In the genomic region with DNA sequence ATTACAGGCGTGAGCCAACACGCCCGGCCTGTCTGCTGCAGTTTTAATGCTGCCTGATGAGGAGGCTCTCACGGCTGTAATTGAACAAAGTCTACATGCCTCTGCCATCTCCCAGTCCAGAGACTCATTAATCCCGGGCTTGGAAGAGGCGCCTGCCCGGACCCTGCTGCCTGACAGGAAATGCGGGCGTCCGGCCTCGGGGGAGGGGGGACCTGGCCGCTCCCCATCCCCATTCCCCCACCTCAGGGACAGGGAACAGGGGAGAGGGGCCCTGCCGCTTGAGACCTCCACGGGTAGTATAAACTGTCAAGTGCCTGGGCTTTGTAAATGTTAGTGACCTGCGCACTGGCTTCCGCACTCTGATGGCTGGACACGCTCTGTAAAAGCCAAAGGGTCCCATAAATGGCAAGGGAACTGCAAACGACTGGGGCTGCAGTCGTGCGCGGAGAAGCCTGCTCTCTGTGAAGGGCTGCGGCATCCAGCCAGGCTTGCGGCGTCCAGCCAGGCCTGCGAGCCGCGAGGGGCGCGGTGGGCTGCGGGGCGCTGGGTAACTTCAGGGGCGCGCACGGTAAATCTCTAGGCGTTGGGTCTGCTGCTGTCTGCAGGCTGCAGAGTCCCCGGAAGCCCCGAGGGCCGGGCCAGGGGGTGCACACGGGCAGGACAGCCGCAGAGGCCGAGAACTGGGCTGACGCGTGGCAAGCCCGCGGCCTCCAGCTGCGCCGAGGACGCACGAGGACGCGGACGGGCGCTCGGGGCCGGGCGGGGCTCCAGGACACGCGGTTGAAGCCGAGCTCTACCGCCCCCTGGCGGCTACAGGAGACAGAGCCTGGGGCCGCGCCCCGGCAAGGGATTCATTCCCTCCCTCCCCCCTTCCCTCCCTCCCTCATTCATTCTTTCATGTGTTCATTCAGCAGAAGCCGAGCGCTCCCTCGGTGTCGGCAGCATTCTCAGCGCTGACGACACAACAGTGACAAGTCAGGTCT, we compare ENCODE assay signal across 7 cellular contexts.
DNase-seq lines count a peak whose midpoint lies in the region; ATAC-seq and TF ChIP-seq lines count a peak whose summit lies in the region.
"Not testable (repeated sequence)": the region's sequence is repeated elsewhere in the genome, so short reads cannot be mapped to it uniquely, and the experiment has no call there.

No MANE protein-coding gene starts in this region.

- H3K4me1 Mint-ChIP-seq in activated CD4-positive, alpha-beta T cell treated with anti-CD3 and anti-CD28 coated beads for 36 hours; osteocyte (ENCODE audit: unreplicated experiment): not testable (repeated sequence)

- CTCF ChIA-PET in HCT116 (lab: Charles Lee); activated CD4-positive, alpha-beta T cell treated with anti-CD3 and anti-CD28 coated beads for 36 hours (lab: Charles Lee): not testable (repeated sequence)

- not testable (repeated sequence) for H3K9me3 ChIP-seq in HCT116 (ENCODE audit: control insufficient read depth in 1 of 2, insufficient read depth in 1 of 2, low read depth in 1 of 2, low read length in 2 of 2)

- H3K27me3 Mint-ChIP-seq in activated CD4-positive, alpha-beta T cell treated with anti-CD3 and anti-CD28 coated beads for 36 hours; osteocyte (ENCODE audit: unreplicated experiment): not testable (repeated sequence)

- H3K4me3 ChIP-seq in HCT116 (replicated peaks in 1 of 2; ENCODE audit: low read depth in 1 of 2, low read length in 2 of 2) = not testable (repeated sequence)

- not testable (repeated sequence) for H3K9ac ChIP-seq in HCT116 (ENCODE audit: low read length)

- H3K27me3 ChIP-seq in HCT116 (ENCODE audit: insufficient read depth, low read length) = not testable (repeated sequence)

- not testable (repeated sequence) for BruUV-seq in HCT116 (replicated peaks; lab: Mats Ljungman, UMichigan)

- H3K4me1 ChIP-seq in HCT116 (ENCODE audit: control insufficient read depth in 1 of 2, insufficient read depth in 2 of 2, low read length in 2 of 2) = not testable (repeated sequence)

- H3K4me3 Mint-ChIP-seq in activated CD4-positive, alpha-beta T cell treated with anti-CD3 and anti-CD28 coated beads for 36 hours; osteocyte (ENCODE audit: unreplicated experiment): not testable (repeated sequence)

- H4K20me1 ChIP-seq in HCT116 (ENCODE audit: insufficient read depth) = not testable (repeated sequence)

- not testable (repeated sequence) for H3K36me3 Mint-ChIP-seq in activated CD4-positive, alpha-beta T cell treated with anti-CD3 and anti-CD28 coated beads for 36 hours (ENCODE audit: low read depth); osteocyte (ENCODE audit: unreplicated experiment)

- H3K27ac Mint-ChIP-seq in activated CD4-positive, alpha-beta T cell treated with anti-CD3 and anti-CD28 coated beads for 36 hours; osteocyte (ENCODE audit: unreplicated experiment): not testable (repeated sequence)

- not testable (repeated sequence) for TF ChIP-seq CTCF in HCT116 (IDR thresholded peaks at IDR 0.05 in 2 of 3, conservative IDR thresholded peaks at IDR 0.05 in 1 of 3; ENCODE audit: borderline replicate concordance in 1 of 3, insufficient read depth in 1 of 3, low read depth in 2 of 3, low read length in 2 of 3); osteocyte (IDR thresholded peaks at IDR 0.05)

- not testable (repeated sequence) for H3K36me3 ChIP-seq in HCT116 (ENCODE audit: control insufficient read depth in 1 of 2, insufficient read depth in 2 of 2, low read length in 2 of 2)

- RAD21 ChIA-PET in HCT116 (lab: Charles Lee; ENCODE audit: low non-redundant PET in 1 of 2, low total read pairs in 2 of 2, uncharacterized antibody in 2 of 2, unreplicated experiment in 2 of 2) = not testable (repeated sequence)

- H3K79me2 ChIP-seq in HCT116 (ENCODE audit: insufficient read depth, low read length) = not testable (repeated sequence)

- ATAC-seq in GM18505 (IDR thresholded peaks at IDR 0.05; ENCODE audit: unreplicated experiment) (peak; percentile 73), HCT116 (peak; percentile 92), HG03442 (IDR thresholded peaks at IDR 0.05; ENCODE audit: unreplicated experiment) (peak; percentile 52), esophagus mucosa (peak; percentile 86), left colon (peak; percentile 83)
- peak; percentile 97 for ATAC-seq in activated CD4-positive, alpha-beta T cell treated with anti-CD3 and anti-CD28 coated beads for 36 hours

- not testable (repeated sequence) for H2AFZ ChIP-seq in HCT116 (ENCODE audit: low read depth, low read length, poor library complexity, severe bottlenecking)

- H3K4me2 ChIP-seq in HCT116 (ENCODE audit: low read length) = not testable (repeated sequence)

- not testable (repeated sequence) for H3K9me2 ChIP-seq in HCT116 (ENCODE audit: insufficient read depth)

- not testable (repeated sequence) for H3K27ac ChIP-seq in HCT116 (ENCODE audit: low read depth, low read length)

- TF ChIP-seq RAD21 in HCT116 (IDR thresholded peaks at IDR 0.05; ENCODE audit: low read depth) = not testable (repeated sequence)

- DNase-seq in HCT116 (ENCODE audit: low read depth, low spot score); activated CD4-positive, alpha-beta T cell treated with anti-CD3 and anti-CD28 coated beads for 36 hours; left colon: not testable (repeated sequence)
- DNase-seq in osteocyte (ENCODE audit: extremely low spot score, unreplicated experiment) = peak; percentile 84

- POLR2A ChIA-PET in HCT116 (lab: Charles Lee); activated CD4-positive, alpha-beta T cell treated with anti-CD3 and anti-CD28 coated beads for 36 hours (lab: Charles Lee): not testable (repeated sequence)

- TF ChIP-seq POLR2A in GM18505 (IDR thresholded peaks at IDR 0.05; ENCODE audit: borderline replicate concordance, extremely low read depth, insufficient read depth, insufficient read length); HCT116 (IDR thresholded peaks at IDR 0.05; ENCODE audit: borderline replicate concordance, extremely low read depth, insufficient read depth, insufficient read length): not testable (repeated sequence)

- intact Hi-C loops in HCT116 (cut with micrococcal nuclease); activated CD4-positive, alpha-beta T cell treated with anti-CD3 and anti-CD28 coated beads for 36 hours (cut with DNase I, micrococcal nuclease); left colon (cut with DNase I, micrococcal nuclease): not testable (repeated sequence)

- not testable (repeated sequence) for H3K9me3 Mint-ChIP-seq in activated CD4-positive, alpha-beta T cell treated with anti-CD3 and anti-CD28 coated beads for 36 hours (ENCODE audit: low read depth); osteocyte (ENCODE audit: unreplicated experiment)
